ENCODE assay signal across 14 cellular contexts in the genomic region with DNA sequence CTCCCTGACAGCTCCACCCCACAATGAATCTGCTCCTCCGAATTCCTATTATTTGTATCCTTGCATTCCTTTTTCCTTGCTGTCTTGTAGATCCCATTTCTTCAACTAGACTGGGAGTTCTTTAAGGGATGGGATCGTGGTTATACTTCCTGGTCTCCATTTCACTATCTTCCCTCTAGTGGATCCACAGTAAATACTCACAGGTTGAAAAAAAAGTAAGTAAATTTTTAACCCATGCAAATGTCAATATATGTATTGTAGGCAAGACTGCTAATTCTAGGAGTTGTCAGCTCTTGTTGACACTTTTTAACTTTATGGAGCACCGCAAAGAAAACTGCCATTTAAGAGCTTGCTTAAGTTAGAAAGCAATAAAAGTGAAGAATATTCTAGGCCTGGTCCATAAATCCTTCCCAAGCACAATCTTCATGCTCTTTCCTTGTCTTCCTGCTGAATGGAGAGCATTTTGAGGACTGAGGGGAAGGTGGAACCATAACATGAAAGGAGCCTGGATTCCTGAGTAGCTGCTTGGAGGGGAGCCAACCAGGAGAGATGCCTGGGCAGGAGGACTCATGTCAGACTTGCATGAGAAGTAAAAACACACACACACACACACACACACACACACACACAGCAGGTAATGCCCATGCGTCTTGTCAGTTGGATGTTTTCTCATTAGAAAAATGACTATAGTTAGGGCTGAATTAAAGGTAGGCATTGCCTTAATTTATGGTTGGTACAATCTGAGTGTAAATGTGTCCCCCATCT. TPM values are rescaled to one million over a fixed set of nuclear protein-coding genes. Genes with fewer than 3 reads are reported as not detected.
DNase-seq lines count a peak whose midpoint lies in the region; ATAC-seq and TF ChIP-seq lines count a peak whose summit lies in the region.
"Had no signal": no experiment of that assay in that cellular context is flagged by ENCODE, and none has a peak within 500 bp of the region (broad histone marks: within the 10 kb centered on the region; RNA-seq: fewer than 3 reads in every experiment).

No MANE protein-coding gene starts in this region.

- H3K9me3 Mint-ChIP-seq in progenitor cell of endocrine pancreas (ENCODE audit: low read depth), result no peaks in the 10 kb centered on the region
- no peaks in the 10 kb centered on the region for H3K9me3 Mint-ChIP-seq in activated T-helper 1 cell treated with anti-CD3 and anti-CD28 coated beads, Interleukin-12 subunit alpha, Interleukin-12 subunit beta, Interleukin-2, Interleukin-4 antibody, amounts not matched to agents 30 ng/mL and 10 ng/mL and 1 ng/mL, durations not matched to agents 14 hours and 24 hours and 36 hours
- H3K9me3 Mint-ChIP-seq: naive thymus-derived CD4-positive, alpha-beta T cell had no signal

- peak overlapping the region; percentile 76 for H3K27ac Mint-ChIP-seq in progenitor cell of endocrine pancreas
- no peak overlapping the region for H3K27ac Mint-ChIP-seq in activated T-helper 1 cell treated with anti-CD3 and anti-CD28 coated beads, Interleukin-12 subunit alpha, Interleukin-12 subunit beta, Interleukin-2, Interleukin-4 antibody, amounts not matched to agents 30 ng/mL and 10 ng/mL and 1 ng/mL, durations not matched to agents 14 hours and 24 hours and 36 hours
- H3K27ac Mint-ChIP-seq: naive thymus-derived CD4-positive, alpha-beta T cell had no signal

- DNase-seq in DMS53 (lab: John Stamatoyannopoulos, UW) (peak; percentile 52), NCI-H1105 treated with DMSO at 0.1 percent for 48 hours (lab: John Stamatoyannopoulos, UW) (peak; percentile 19), progenitor cell of endocrine pancreas (ENCODE audit: low spot score, unreplicated experiment) (no peak), NCI-H2227 (lab: John Stamatoyannopoulos, UW; ENCODE audit: unreplicated experiment) (no peak)
- DNase-seq in activated T-helper 1 cell treated with anti-CD3 and anti-CD28 coated beads, Interleukin-12 subunit alpha, Interleukin-12 subunit beta, Interleukin-2, Interleukin-4 antibody, amounts not matched to agents 30 ng/mL and 10 ng/mL and 1 ng/mL, durations not matched to agents 14 hours and 24 hours and 36 hours (ENCODE audit: low spot score), result no peak
- DNase-seq: C1 segment of cervical spinal cord; naive thymus-derived CD4-positive, alpha-beta T cell; NCI-H2227 treated with DMSO at 0.1 percent for 48 hours; stimulated activated CD4-positive, alpha-beta T cell treated with anti-CD3 and anti-CD28 coated beads, Interleukin-15, amount 100 ng/mL, for 24 hours had no signal

- H3K4me3 Mint-ChIP-seq in progenitor cell of endocrine pancreas (ENCODE audit: low read depth), result no peak overlapping the region
- no peak overlapping the region for H3K4me3 Mint-ChIP-seq in activated T-helper 1 cell treated with anti-CD3 and anti-CD28 coated beads, Interleukin-12 subunit alpha, Interleukin-12 subunit beta, Interleukin-2, Interleukin-4 antibody, amounts not matched to agents 30 ng/mL and 10 ng/mL and 1 ng/mL, durations not matched to agents 14 hours and 24 hours and 36 hours
- H3K4me3 Mint-ChIP-seq: naive thymus-derived CD4-positive, alpha-beta T cell had no signal

- H3K27me3 Mint-ChIP-seq in progenitor cell of endocrine pancreas, result no peaks in the 10 kb centered on the region
- no peaks in the 10 kb centered on the region for H3K27me3 Mint-ChIP-seq in activated T-helper 1 cell treated with anti-CD3 and anti-CD28 coated beads, Interleukin-12 subunit alpha, Interleukin-12 subunit beta, Interleukin-2, Interleukin-4 antibody, amounts not matched to agents 30 ng/mL and 10 ng/mL and 1 ng/mL, durations not matched to agents 14 hours and 24 hours and 36 hours (ENCODE audit: insufficient read depth)

- peak; percentile 33 for ATAC-seq in esophagus mucosa
- ATAC-seq in HG03442 (IDR thresholded peaks at IDR 0.05; ENCODE audit: unreplicated experiment), result no peak
- no peak for ATAC-seq in HG02870 (IDR thresholded peaks at IDR 0.05; ENCODE audit: unreplicated experiment)
- ATAC-seq: naive thymus-derived CD4-positive, alpha-beta T cell had no signal

- H3K36me3 Mint-ChIP-seq in progenitor cell of endocrine pancreas (ENCODE audit: insufficient read depth), result no peaks in the 10 kb centered on the region
- H3K36me3 Mint-ChIP-seq in activated T-helper 1 cell treated with anti-CD3 and anti-CD28 coated beads, Interleukin-12 subunit alpha, Interleukin-12 subunit beta, Interleukin-2, Interleukin-4 antibody, amounts not matched to agents 30 ng/mL and 10 ng/mL and 1 ng/mL, durations not matched to agents 14 hours and 24 hours and 36 hours (ENCODE audit: low read depth), result no peaks in the 10 kb centered on the region
- H3K36me3 Mint-ChIP-seq: naive thymus-derived CD4-positive, alpha-beta T cell had no signal

- H3K4me1 Mint-ChIP-seq in progenitor cell of endocrine pancreas (ENCODE audit: low read depth), result peaks cover 16% of the 10 kb centered on the region
- H3K4me1 Mint-ChIP-seq in activated T-helper 1 cell treated with anti-CD3 and anti-CD28 coated beads, Interleukin-12 subunit alpha, Interleukin-12 subunit beta, Interleukin-2, Interleukin-4 antibody, amounts not matched to agents 30 ng/mL and 10 ng/mL and 1 ng/mL, durations not matched to agents 14 hours and 24 hours and 36 hours (ENCODE audit: low read depth), result no peaks in the 10 kb centered on the region
- H3K4me1 Mint-ChIP-seq: naive thymus-derived CD4-positive, alpha-beta T cell had no signal

- no peak for TF ChIP-seq CTCF in progenitor cell of endocrine pancreas (IDR thresholded peaks at IDR 0.05; ENCODE audit: unreplicated experiment)

- intact Hi-C loops in activated T-helper 1 cell treated with anti-CD3 and anti-CD28 coated beads, Interleukin-12 subunit alpha, Interleukin-12 subunit beta, Interleukin-2, Interleukin-4 antibody, amounts not matched to agents 30 ng/mL and 10 ng/mL and 1 ng/mL, durations not matched to agents 14 hours and 24 hours and 36 hours (cut with micrococcal nuclease), result no loop called here

RNA-seq across cellular contexts. Expression of a gene that starts 32.1 kb away (rescaled TPM):
- total RNA-seq in esophagus mucosa, result 3.5 TPM
- 12.1 and 12.4 TPM in 2 replicates for total RNA-seq in progenitor cell of endocrine pancreas
- total RNA-seq in activated T-helper 1 cell treated with anti-CD3 and anti-CD28 coated beads, Interleukin-12 subunit alpha, Interleukin-12 subunit beta, Interleukin-2, Interleukin-4 antibody, amounts not matched to agents 30 ng/mL and 10 ng/mL and 1 ng/mL, durations not matched to agents 14 hours and 24 hours and 36 hours, result not detected in 2 replicates
- total RNA-seq: ascending aorta, LHCN-M2 had no signal

Comparison
In these comparisons a context has a peak if more than half of its experiments do, and no peak if none do; other contexts are left out.
1. DNase-seq: peak in DMS53 (single experiment) and NCI-H1105 treated with DMSO at 0.1 percent for 48 hours (single experiment); none in progenitor cell of endocrine pancreas (single experiment), activated T-helper 1 cell treated with anti-CD3 and anti-CD28 coated beads, Interleukin-12 subunit alpha, Interleukin-12 subunit beta, Interleukin-2, Interleukin-4 antibody, amounts not matched to agents 30 ng/mL and 10 ng/mL and 1 ng/mL, durations not matched to agents 14 hours and 24 hours and 36 hours (single experiment) and NCI-H2227 (single experiment).